Comparison of ENCODE assay signal across 1 cellular context in the genomic region with DNA sequence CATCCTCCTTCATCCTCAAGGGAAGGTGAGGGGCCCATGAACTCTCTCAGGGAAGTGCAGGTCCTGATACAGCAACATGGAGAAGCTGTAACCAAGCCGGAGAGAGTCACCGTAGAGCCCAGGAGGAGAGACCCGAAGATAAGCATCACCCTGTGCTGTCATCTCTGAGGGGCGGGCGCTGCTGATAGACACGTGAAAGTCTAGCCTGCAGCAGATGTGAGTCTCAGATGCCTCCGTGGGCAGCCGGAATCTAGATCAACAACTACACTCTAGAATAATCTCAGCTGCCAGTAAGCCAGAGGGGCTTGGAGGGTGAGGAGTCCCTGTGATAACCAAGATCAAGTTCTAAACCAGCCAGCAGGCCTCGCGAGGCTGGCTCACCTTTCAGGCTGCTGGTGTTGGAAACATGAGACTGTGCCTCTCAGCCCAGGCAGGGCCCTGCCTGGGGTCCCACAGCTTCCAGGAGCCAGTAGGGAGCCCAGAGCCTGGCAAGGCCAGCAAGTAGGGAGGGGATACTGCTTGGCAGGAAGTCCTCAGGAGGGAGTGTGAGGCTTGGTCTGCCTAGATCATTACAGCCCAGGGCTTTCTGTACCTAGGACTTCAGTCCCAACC.
TF ChIP-seq lines count a peak whose summit lies in the region.

No MANE protein-coding gene starts in this region.

TF ChIP-seq in GM23338, 12 proteins besides CTCF, POLR2A, EP300 and RAD21:
- TF ChIP-seq ZNF114 (CRISPR knock-in tag; IDR thresholded peaks at IDR 0.05) = no peak
- no peak for TF ChIP-seq NANOG (IDR thresholded peaks at IDR 0.05; ENCODE audit: borderline replicate concordance)
- TF ChIP-seq, protein P1, sequence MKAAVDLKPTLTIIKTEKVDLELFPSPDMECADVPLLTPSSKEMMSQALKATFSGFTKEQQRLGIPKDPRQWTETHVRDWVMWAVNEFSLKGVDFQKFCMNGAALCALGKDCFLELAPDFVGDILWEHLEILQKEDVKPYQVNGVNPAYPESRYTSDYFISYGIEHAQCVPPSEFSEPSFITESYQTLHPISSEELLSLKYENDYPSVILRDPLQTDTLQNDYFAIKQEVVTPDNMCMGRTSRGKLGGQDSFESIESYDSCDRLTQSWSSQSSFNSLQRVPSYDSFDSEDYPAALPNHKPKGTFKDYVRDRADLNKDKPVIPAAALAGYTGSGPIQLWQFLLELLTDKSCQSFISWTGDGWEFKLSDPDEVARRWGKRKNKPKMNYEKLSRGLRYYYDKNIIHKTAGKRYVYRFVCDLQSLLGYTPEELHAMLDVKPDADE (IDR thresholded peaks at IDR 0.05) = no peak
- TF ChIP-seq CREB1 (CRISPR knock-in tag; IDR thresholded peaks at IDR 0.05; ENCODE audit: low read depth) = no peak
- no peak for TF ChIP-seq JUNB (IDR thresholded peaks at IDR 0.05; ENCODE audit: unreplicated experiment)
- no peak for TF ChIP-seq STAT1 (IDR thresholded peaks at IDR 0.05; ENCODE audit: unreplicated experiment)
